21 cellular contexts compared by ENCODE assay signal in genomic region chr2:127670055-127670956, GRCh38. TPM values are rescaled to one million over a fixed set of nuclear protein-coding genes. Genes with fewer than 3 reads are reported as not detected.
"Had no signal": no experiment of that assay in that cellular context is flagged by ENCODE, and none has a peak within 500 bp of the region (broad histone marks: within the 10 kb centered on the region; RNA-seq: fewer than 3 reads in every experiment).

No MANE protein-coding gene starts in this region.

- H3K9me3 ChIP-seq: left lung, mucosa of descending colon, psoas muscle, suprapubic skin, upper lobe of right lung had no signal

- H3K27ac Mint-ChIP-seq: activated naive CD8-positive, alpha-beta T cell treated with anti-CD3 and anti-CD28 coated beads, Interleukin-2, amount 50 U/mL, for 24 hours; activated T-helper 1 cell treated with anti-CD3 and anti-CD28 coated beads, Interleukin-12 subunit alpha, Interleukin-12 subunit beta, Interleukin-2, Interleukin-4 antibody, amounts not matched to agents 30 ng/mL and 10 ng/mL and 1 ng/mL, durations not matched to agents 14 hours and 24 hours and 36 hours; endodermal cell; memory B cell; nephron had no signal

- H3K4me3 ChIP-seq: mucosa of descending colon, psoas muscle, suprapubic skin had no signal

- H3K36me3 ChIP-seq: left lung, suprapubic skin, upper lobe of right lung had no signal

- H3K27ac ChIP-seq: dorsolateral prefrontal cortex, psoas muscle, suprapubic skin, upper lobe of right lung had no signal

- H3K4me3 Mint-ChIP-seq: activated naive CD8-positive, alpha-beta T cell treated with anti-CD3 and anti-CD28 coated beads, Interleukin-2, amount 50 U/mL, for 24 hours; activated T-helper 1 cell treated with anti-CD3 and anti-CD28 coated beads, Interleukin-12 subunit alpha, Interleukin-12 subunit beta, Interleukin-2, Interleukin-4 antibody, amounts not matched to agents 30 ng/mL and 10 ng/mL and 1 ng/mL, durations not matched to agents 14 hours and 24 hours and 36 hours; endodermal cell; memory B cell had no signal

- H3K4me1 ChIP-seq: psoas muscle had no signal

- H3K36me3 Mint-ChIP-seq: memory B cell had no signal

- H3K27me3 ChIP-seq: dorsolateral prefrontal cortex, upper lobe of right lung had no signal

- H3K9me3 Mint-ChIP-seq: activated naive CD8-positive, alpha-beta T cell treated with anti-CD3 and anti-CD28 coated beads, Interleukin-2, amount 50 U/mL, for 24 hours; activated T-helper 1 cell treated with anti-CD3 and anti-CD28 coated beads, Interleukin-12 subunit alpha, Interleukin-12 subunit beta, Interleukin-2, Interleukin-4 antibody, amounts not matched to agents 30 ng/mL and 10 ng/mL and 1 ng/mL, durations not matched to agents 14 hours and 24 hours and 36 hours; endodermal cell; memory B cell had no signal

- DNase-seq: activated CD4-positive, CD25-positive, alpha-beta regulatory T cell treated with anti-CD3 and anti-CD28 coated beads, Interleukin-2, amount 50 U/mL, for 72 hours; activated naive CD4-positive, alpha-beta T cell treated with Interleukin-2 at 50 U/mL for 16 hours; activated naive CD8-positive, alpha-beta T cell treated with anti-CD3 and anti-CD28 coated beads, Interleukin-2, amount 50 U/mL, for 24 hours; dorsolateral prefrontal cortex; endodermal cell; hippocampal formation; left lung; mucosa of descending colon; occipital lobe; psoas muscle; stimulated activated CD4-positive, alpha-beta T cell treated with anti-CD3 and anti-CD28 coated beads, Interleukin-12 subunit alpha, Interleukin-12 subunit beta, amount 100 ng/mL, for 4 hours; stimulated activated naive CD4-positive, alpha-beta T cell treated with Interleukin-2 at 50 U/mL for 16 hours; upper lobe of right lung had no signal

RNA-seq across cellular contexts. Expression of gene LIMS2, which starts 5.0 kb away (rescaled TPM):
- polyA plus RNA-seq: keratinocyte had no signal

RNA-seq across cellular contexts. Expression of gene GPR17, which starts 24.4 kb away (rescaled TPM):
- total RNA-seq: activated CD8-positive, alpha-beta memory T cell treated with anti-CD3 and anti-CD28 coated beads for 36 hours; activated T-helper 1 cell treated with anti-CD3 and anti-CD28 coated beads, Interleukin-12 subunit alpha, Interleukin-12 subunit beta, Interleukin-2, Interleukin-4 antibody, amounts not matched to agents 30 ng/mL and 10 ng/mL and 1 ng/mL, durations not matched to agents 14 hours and 24 hours and 36 hours; epithelial cell of proximal tubule; T-helper 1 cell treated with Interleukin-12 subunit alpha and Interleukin-12 subunit beta and Interleukin-4 antibody, amounts not matched to agents 30 ng/mL and 1 ng/mL, for 36 hours had no signal
- polyA plus RNA-seq: keratinocyte had no signal
